ENCODE assay signal across 16 cellular contexts in genomic region chr1:161840363-161840762, GRCh38.
A peak's percentile ranks its signal among the peaks of the same experiment; 100 is the strongest.
DNase-seq lines count a peak whose midpoint lies in the region; TF ChIP-seq lines count a peak whose summit lies in the region.
"Had no signal": no experiment of that assay in that cellular context is flagged by ENCODE, and none has a peak within 500 bp of the region (broad histone marks: within the 10 kb centered on the region; RNA-seq: fewer than 3 reads in every experiment).

No MANE protein-coding gene starts in this region.

- DNase-seq in AG20443 (ENCODE audit: low spot score) (peak; percentile 14), astrocyte of the spinal cord (ENCODE audit: low read depth, low spot score) (peak; percentile 52), iris pigment epithelial cell (ENCODE audit: low read depth) (peak; percentile 71), NCI-H524 (lab: John Stamatoyannopoulos, UW) (no peak), NCI-H748 treated with DMSO at 0.1 percent for 48 hours (lab: John Stamatoyannopoulos, UW) (no peak)
- DNase-seq in activated T-cell treated with anti-CD3 and anti-CD28 coated beads, Interleukin-2, amount 50 U/mL, for 1 hour: no peak
- no peak for DNase-seq in T-helper 2 cell treated with Interferon-gamma antibody and Interleukin-4, amounts not matched to agents 5 μg/mL and 100 μg/mL, for 36 hours (ENCODE audit: low spot score)
- DNase-seq: BE2C; CD4-positive, alpha-beta memory T cell; NCI-H1092; NCI-H2107; NCI-H345; NCI-H774 had no signal

- no peaks in the 10 kb centered on the region for H3K9me3 Mint-ChIP-seq in T-helper 2 cell treated with Interferon-gamma antibody and Interleukin-4, amounts not matched to agents 5 μg/mL and 100 μg/mL, for 36 hours
- H3K9me3 Mint-ChIP-seq: CD4-positive, alpha-beta memory T cell had no signal

- TF ChIP-seq CTCF in KMS-11 (conservative IDR thresholded peaks at IDR 0.05; ENCODE audit: low read depth, low read length) (no peak), astrocyte of the spinal cord (IDR thresholded peaks at IDR 0.05; ENCODE audit: low read depth, low read length) (no peak)

- no peaks in the 10 kb centered on the region for H3K36me3 ChIP-seq in KMS-11 (ENCODE audit: insufficient read depth)
- H3K36me3 ChIP-seq: BE2C, HAP-1 had no signal

- H4K20me1 ChIP-seq in KMS-11 (ENCODE audit: insufficient read depth): no peaks in the 10 kb centered on the region

- peaks cover 59% of the 10 kb centered on the region for H3K4me1 ChIP-seq in KMS-11 (ENCODE audit: low read depth, poor library complexity, severe bottlenecking)
- H3K4me1 ChIP-seq: A549, BE2C had no signal

- H3K79me2 ChIP-seq in KMS-11 (ENCODE audit: insufficient read depth, low read depth): no peaks in the 10 kb centered on the region

- H3K9ac ChIP-seq in KMS-11: no peak overlapping the region

- in situ Hi-C loops in astrocyte of the spinal cord (cut with HindIII; ENCODE audit: low sequenced_read_pairs): no loop called here

- no peak overlapping the region for H3K4me3 Mint-ChIP-seq in T-helper 2 cell treated with Interferon-gamma antibody and Interleukin-4, amounts not matched to agents 5 μg/mL and 100 μg/mL, for 36 hours
- H3K4me3 Mint-ChIP-seq: CD4-positive, alpha-beta memory T cell had no signal

- H3K4me3 ChIP-seq in KMS-11 (IDR thresholded peaks at IDR 0.05; ENCODE audit: insufficient read depth, low read depth, low read length) (no peak overlapping the region), astrocyte of the spinal cord (ENCODE audit: low read depth, low read length) (no peak overlapping the region)
- H3K4me3 ChIP-seq: A549, HAP-1 had no signal

- no peak overlapping the region for H2AFZ ChIP-seq in KMS-11 (ENCODE audit: low read depth)

- H3K36me3 Mint-ChIP-seq in T-helper 2 cell treated with Interferon-gamma antibody and Interleukin-4, amounts not matched to agents 5 μg/mL and 100 μg/mL, for 36 hours (ENCODE audit: low read depth): peaks cover 49% of the 10 kb centered on the region

- H3K4me2 ChIP-seq in KMS-11: peak overlapping the region; percentile 32; the same call in 1 of the 2 replicates
- H3K4me2 ChIP-seq: A549 had no signal

- H3K27me3 Mint-ChIP-seq in T-helper 2 cell treated with Interferon-gamma antibody and Interleukin-4, amounts not matched to agents 5 μg/mL and 100 μg/mL, for 36 hours (ENCODE audit: low read depth): no peaks in the 10 kb centered on the region
- H3K27me3 Mint-ChIP-seq: CD4-positive, alpha-beta memory T cell had no signal

- H3K27ac ChIP-seq in KMS-11: 0 out of 2 replicates have a peak overlapping the region, but pooled peaks have one; percentile 5
- H3K27ac ChIP-seq: A549 had no signal

- H3K27ac Mint-ChIP-seq in T-helper 2 cell treated with Interferon-gamma antibody and Interleukin-4, amounts not matched to agents 5 μg/mL and 100 μg/mL, for 36 hours: no peak overlapping the region

- H3K4me1 Mint-ChIP-seq in T-helper 2 cell treated with Interferon-gamma antibody and Interleukin-4, amounts not matched to agents 5 μg/mL and 100 μg/mL, for 36 hours (ENCODE audit: low read depth): peaks cover 2% of the 10 kb centered on the region

- H3K27me3 ChIP-seq in KMS-11 (ENCODE audit: insufficient read depth, low read depth): no peaks in the 10 kb centered on the region
- H3K27me3 ChIP-seq: BE2C had no signal

Comparison
In these comparisons a context has a peak if more than half of its experiments do, and no peak if none do; other contexts are left out.
1. DNase-seq: peak in AG20443 (single experiment), astrocyte of the spinal cord (single experiment) and iris pigment epithelial cell (single experiment); none in NCI-H524 (0 of 2), activated T-cell treated with anti-CD3 and anti-CD28 coated beads, Interleukin-2, amount 50 U/mL, for 1 hour (single experiment), T-helper 2 cell treated with Interferon-gamma antibody and Interleukin-4, amounts not matched to agents 5 μg/mL and 100 μg/mL, for 36 hours (single experiment) and NCI-H748 treated with DMSO at 0.1 percent for 48 hours (single experiment).